ENCODE assay signal across 12 cellular contexts in genomic region chr4:168221298-168221697, GRCh38.
DNase-seq lines count a peak whose midpoint lies in the region; ATAC-seq and TF ChIP-seq lines count a peak whose summit lies in the region.
"Had no signal": no experiment of that assay in that cellular context is flagged by ENCODE, and none has a peak within 500 bp of the region (broad histone marks: within the 10 kb centered on the region; RNA-seq: fewer than 3 reads in every experiment).

No MANE protein-coding gene starts in this region.

- H3K4me1 Mint-ChIP-seq in HFFc6 (ENCODE audit: low read depth) (peaks cover 51% of the 10 kb centered on the region), chondrocyte (ENCODE audit: low read depth) (peaks cover 13% of the 10 kb centered on the region)

- H3K9me3 Mint-ChIP-seq in HFFc6 (peaks cover 11% of the 10 kb centered on the region), chondrocyte (ENCODE audit: low read depth) (peaks cover 13% of the 10 kb centered on the region)

- H3K36me3 Mint-ChIP-seq in HFFc6 (ENCODE audit: low read depth): peaks cover 16% of the 10 kb centered on the region
- peaks cover 11% of the 10 kb centered on the region for H3K36me3 Mint-ChIP-seq in chondrocyte (ENCODE audit: low read depth)

- DNase-seq in AG10803 (ENCODE audit: low read depth) (peak; percentile 57), HFFc6 (peak; percentile 58), glomerular visceral epithelial cell (ENCODE audit: extremely low spot score) (peak; percentile 66), chondrocyte (ENCODE audit: low spot score) (no peak), medulla oblongata (ENCODE audit: extremely low spot score) (no peak), hypothalamus (lab: John Stamatoyannopoulos, UW) (no peak)
- DNase-seq: activated effector memory CD4-positive, alpha-beta T cell treated with Interleukin-2 at 50 U/mL for 16 hours; left ventricle myocardium superior; NCI-H774 had no signal

- no peak overlapping the region for H3K4me3 ChIP-seq in AG10803 (ENCODE audit: low read length)

- ATAC-seq in SK-N-SH treated with all-trans-retinoic acid at 6 μM for 48 hours (peak; percentile 67), GM21447 (IDR thresholded peaks at IDR 0.05; ENCODE audit: unreplicated experiment) (no peak)
- ATAC-seq: left ventricle myocardium superior, sciatic nerve had no signal

- H3K27me3 Mint-ChIP-seq in HFFc6 (ENCODE audit: insufficient read depth) (no peaks in the 10 kb centered on the region), chondrocyte (ENCODE audit: low read depth) (no peaks in the 10 kb centered on the region)

- TF ChIP-seq CTCF in AG10803 (conservative IDR thresholded peaks at IDR 0.05; ENCODE audit: low read length) (no peak), HFFc6 (IDR thresholded peaks at IDR 0.05) (no peak), chondrocyte (IDR thresholded peaks at IDR 0.05) (no peak)

- H3K27ac Mint-ChIP-seq in HFFc6 (peak overlapping the region; percentile 47), chondrocyte (ENCODE audit: unreplicated experiment) (no peak overlapping the region)

- H3K4me3 Mint-ChIP-seq in HFFc6: no peak overlapping the region
- H3K4me3 Mint-ChIP-seq in chondrocyte (ENCODE audit: unreplicated experiment): no peak overlapping the region

TF ChIP-seq in SK-N-SH treated with all-trans-retinoic acid at 6 μM for 48 hours, 23 proteins besides CTCF, POLR2A, EP300 and RAD21:
- TF ChIP-seq ZNF70 (CRISPR knock-in tag; IDR thresholded peaks at IDR 0.05) (no peak), SNAI2 (CRISPR knock-in tag; IDR thresholded peaks at IDR 0.05) (no peak), ZNF8 (CRISPR knock-in tag; IDR thresholded peaks at IDR 0.05) (no peak)
TF ChIP-seq in SK-N-SH treated with all-trans-retinoic acid at 6 μM for 48 hours: peak in this region for 0.

Comparison
In these comparisons a context has a peak if more than half of its experiments do, and no peak if none do; other contexts are left out.
1. DNase-seq: peak in AG10803 (single experiment), HFFc6 (single experiment) and glomerular visceral epithelial cell (single experiment); none in chondrocyte (single experiment), medulla oblongata (single experiment) and hypothalamus (0 of 51).